Comparison of ENCODE assay signal across 23 cellular contexts in genomic region chr13:71018544-71018943, GRCh38.
A peak's percentile ranks its signal among the peaks of the same experiment; 100 is the strongest.
DNase-seq lines count a peak whose midpoint lies in the region; ATAC-seq lines count a peak whose summit lies in the region.
"Had no signal": no experiment of that assay in that cellular context is flagged by ENCODE, and none has a peak within 500 bp of the region (broad histone marks: within the 10 kb centered on the region; RNA-seq: fewer than 3 reads in every experiment).

No MANE protein-coding gene starts in this region.

- H3K36me3 ChIP-seq in mesenchymal stem cell (ENCODE audit: control insufficient read depth in 1 of 2, insufficient read depth in 2 of 2, low read depth in 1 of 2, low read length in 2 of 2), result no peaks in the 10 kb centered on the region
- H3K36me3 ChIP-seq: BE2C, BLaER1 had no signal

- H3K9me3 ChIP-seq in mesenchymal stem cell (ENCODE audit: control insufficient read depth, low read length), result no peaks in the 10 kb centered on the region
- H3K9me3 ChIP-seq: BE2C, BLaER1 had no signal

- H2AK5ac ChIP-seq in mesenchymal stem cell (ENCODE audit: low read length, severe bottlenecking), result no peak overlapping the region

- DNase-seq in mesenchymal stem cell (no peak), NK-92 (lab: John Stamatoyannopoulos, UW; ENCODE audit: unreplicated experiment) (no peak), sciatic nerve (ENCODE audit: low spot score) (no peak)
- DNase-seq: 8988T; ACHN; BE2C; C1 segment of cervical spinal cord; CD4-positive, alpha-beta memory T cell; CD4-positive, CD25-positive, alpha-beta regulatory T cell; CD8-positive, alpha-beta memory T cell; COR-L47; DMS 273 treated with DMSO at 0.1 percent for 48 hours; DMS153; DMS53; DMS79; DND-41; EL; GDM1 had no signal

- H3K79me1 ChIP-seq in mesenchymal stem cell (replicated peaks; ENCODE audit: low read length, poor library complexity, severe bottlenecking), result no peaks in the 10 kb centered on the region

- H3K9ac ChIP-seq in mesenchymal stem cell (ENCODE audit: low read length), result no peak overlapping the region
- H3K9ac ChIP-seq: BLaER1 had no signal

- H2BK120ac ChIP-seq in mesenchymal stem cell (ENCODE audit: low read depth, low read length), result no peak overlapping the region

- H3K23ac ChIP-seq in mesenchymal stem cell (ENCODE audit: low read length in 2 of 2), result no peak overlapping the region

- H3K27me3 ChIP-seq in mesenchymal stem cell (ENCODE audit: control insufficient read depth in 1 of 2, insufficient read depth in 1 of 2, low read length in 2 of 2), result no peaks in the 10 kb centered on the region
- H3K27me3 ChIP-seq: BE2C, BLaER1 had no signal

- H3K18ac ChIP-seq in mesenchymal stem cell (ENCODE audit: low read depth in 1 of 2, low read length in 2 of 2), result no peak overlapping the region

- H2BK15ac ChIP-seq in mesenchymal stem cell (ENCODE audit: low read depth, poor library complexity, severe bottlenecking), result no peak overlapping the region

- H4K91ac ChIP-seq in mesenchymal stem cell (ENCODE audit: low read length), result no peak overlapping the region

- H2AFZ ChIP-seq in mesenchymal stem cell (ENCODE audit: low read depth, low read length), result no peak overlapping the region

- no peak overlapping the region for H4K8ac ChIP-seq in mesenchymal stem cell (ENCODE audit: low read length)

- H3K4me3 ChIP-seq in mesenchymal stem cell (ENCODE audit: insufficient read depth in 1 of 2, low read depth in 1 of 2, low read length in 2 of 2), result no peak overlapping the region
- H3K4me3 ChIP-seq: BLaER1, GM12878 had no signal

- peak; percentile 41 for ATAC-seq in GM18858 (IDR thresholded peaks at IDR 0.05; ENCODE audit: unreplicated experiment)
- ATAC-seq in GM18867 (IDR thresholded peaks at IDR 0.05; ENCODE audit: unreplicated experiment), result peak; percentile 34
- ATAC-seq in HG02981 (IDR thresholded peaks at IDR 0.05; ENCODE audit: unreplicated experiment), result peak; percentile 67
- no peak for ATAC-seq in sciatic nerve
- ATAC-seq: GM12878 had no signal

- no peaks in the 10 kb centered on the region for H3K4me1 ChIP-seq in mesenchymal stem cell (ENCODE audit: control insufficient read depth, insufficient read depth, low read depth, low read length)
- H3K4me1 ChIP-seq: BE2C, BLaER1 had no signal

- no peak overlapping the region for H3K27ac ChIP-seq in mesenchymal stem cell (ENCODE audit: low read length, poor library complexity, severe bottlenecking)
- H3K27ac ChIP-seq: BLaER1 had no signal

- no peak overlapping the region for H2BK5ac ChIP-seq in mesenchymal stem cell (ENCODE audit: low read depth, low read length, poor library complexity, severe bottlenecking)

- no peak overlapping the region for H3K4me2 ChIP-seq in mesenchymal stem cell (ENCODE audit: low read length, poor library complexity, severe bottlenecking)
- H3K4me2 ChIP-seq: BLaER1 had no signal

- H2BK12ac ChIP-seq in mesenchymal stem cell (ENCODE audit: low read length in 2 of 2), result no peak overlapping the region

- H3K4ac ChIP-seq in mesenchymal stem cell (ENCODE audit: low read depth in 1 of 2, low read length in 2 of 2), result no peak overlapping the region

- intact Hi-C loops in sciatic nerve (cut with DNase I), result no loop called here

- no peak overlapping the region for H3K14ac ChIP-seq in mesenchymal stem cell (ENCODE audit: low read length in 2 of 2)
